In genomic region chr16:578870-579405, GRCh38 we compare ENCODE assay signal across 1 cellular context.
TF ChIP-seq lines count a peak whose summit lies in the region.

No MANE protein-coding gene starts in this region.

TF ChIP-seq in K562, 482 proteins besides CTCF, POLR2A, EP300 and RAD21 (continues in another document):
- TF ChIP-seq SNAPC5 (CRISPR knock-in tag; IDR thresholded peaks at IDR 0.05) (no peak), THAP7 (CRISPR knock-in tag; IDR thresholded peaks at IDR 0.05) (no peak), ZKSCAN8 (CRISPR knock-in tag; IDR thresholded peaks at IDR 0.05) (no peak), FOXA1 (IDR thresholded peaks at IDR 0.05; ENCODE audit: borderline replicate concordance) (no peak), SRF (CRISPR knock-in tag; IDR thresholded peaks at IDR 0.05) (no peak), SUPT5H (IDR thresholded peaks at IDR 0.05) (no peak), NR0B1 (IDR thresholded peaks at IDR 0.05; ENCODE audit: partially characterized antibody) (no peak), FOXK1 (CRISPR knock-in tag; IDR thresholded peaks at IDR 0.05; ENCODE audit: borderline replicate concordance) (peak; percentile 86; the same call in 1 of the 2 replicates), ESRRA (IDR thresholded peaks at IDR 0.05; ENCODE audit: borderline replicate concordance, low read depth) (peak; percentile 72; the same call in 1 of the 2 replicates), CBFA2T2 (conservative IDR thresholded peaks at IDR 0.05) (no peak; the same call in 1 of the 2 replicates), NRF1 (conservative IDR thresholded peaks at IDR 0.05 in 1 of 2, IDR thresholded peaks at IDR 0.05 in 1 of 2) (peak; percentile 33 to 52; a peak in 3 of 4 replicates), MEIS2 (IDR thresholded peaks at IDR 0.05; ENCODE audit: partially characterized antibody) (no peak), MCM7 (IDR thresholded peaks at IDR 0.05) (no peak), HDAC8 (tag; IDR thresholded peaks at IDR 0.05) (no peak), MIER1 (IDR thresholded peaks at IDR 0.05; ENCODE audit: low read depth) (no peak), SRSF7 (optimal IDR thresholded peaks at IDR 0.05; ENCODE audit: low read depth, low read length) (no peak), LEF1 (IDR thresholded peaks at IDR 0.05) (no peak), ARNT (IDR thresholded peaks at IDR 0.05) (no peak), KDM2B (CRISPR knock-in tag; IDR thresholded peaks at IDR 0.05) (peak; percentile 92; the same call in 1 of the 2 replicates), FUS (optimal IDR thresholded peaks at IDR 0.05; ENCODE audit: low read depth, low read length) (no peak), NCOA6 (IDR thresholded peaks at IDR 0.05) (no peak), ZBTB2 (IDR thresholded peaks at IDR 0.05) (no peak), POLR3A (IDR thresholded peaks at IDR 0.05; ENCODE audit: borderline replicate concordance, extremely low read depth, insufficient read depth, insufficient read length) (no peak), ELK3 (CRISPR knock-in tag; IDR thresholded peaks at IDR 0.05) (no peak), MYC (IDR thresholded peaks at IDR 0.05; ENCODE audit: low read depth, low read length) (peak; percentile 97), MYC (CRISPR knock-in tag; IDR thresholded peaks at IDR 0.05; ENCODE audit: borderline replicate concordance, low read depth) (no peak), ZNF384 (IDR thresholded peaks at IDR 0.05; ENCODE audit: low read depth, low read length) (no peak), FOXM1 (IDR thresholded peaks at IDR 0.05; ENCODE audit: low read depth) (no peak), FOXM1 (CRISPR knock-in tag; IDR thresholded peaks at IDR 0.05; ENCODE audit: low read depth) (peak; percentile 85), KHSRP (IDR thresholded peaks at IDR 0.05) (no peak), RHOXF2B (CRISPR knock-in tag; conservative IDR thresholded peaks at IDR 0.05) (no peak), DMBX1 (CRISPR knock-in tag; IDR thresholded peaks at IDR 0.05; ENCODE audit: borderline replicate concordance) (no peak), KLF13 (tag; IDR thresholded peaks at IDR 0.05; ENCODE audit: borderline replicate concordance, low read depth) (peak; percentile 45; the same call in 1 of the 2 replicates), NFIC (IDR thresholded peaks at IDR 0.05) (peak; percentile 55), ATF1 (CRISPR knock-in tag; IDR thresholded peaks at IDR 0.05) (no peak), ATF1 (tag; IDR thresholded peaks at IDR 0.05) (peak; percentile 33; the same call in 1 of the 2 replicates), XRCC3 (IDR thresholded peaks at IDR 0.05) (no peak), PRDM10 (IDR thresholded peaks at IDR 0.05; ENCODE audit: partially characterized antibody) (no peak), BRF1 (IDR thresholded peaks at IDR 0.05; ENCODE audit: borderline replicate concordance, extremely low read depth, insufficient read length) (no peak), U2AF1 (optimal IDR thresholded peaks at IDR 0.05; ENCODE audit: low read depth, low read length) (no peak), ZNF431 (CRISPR knock-in tag; IDR thresholded peaks at IDR 0.05) (no peak; the same call in 1 of the 2 replicates), XRCC5 (IDR thresholded peaks at IDR 0.05; ENCODE audit: low read depth, low read length) (peak; percentile 94), ZNF707 (CRISPR knock-in tag; conservative IDR thresholded peaks at IDR 0.05) (no peak), SIN3A (IDR thresholded peaks at IDR 0.05; ENCODE audit: borderline replicate concordance in 2 of 2, control insufficient read depth in 1 of 2, low read depth in 2 of 2, low read length in 2 of 2) (peak in 1 of 2 experiments; percentile 79; a peak in 2 of 4 replicates), SNIP1 (IDR thresholded peaks at IDR 0.05; ENCODE audit: low read depth) (no peak), BCLAF1 (IDR thresholded peaks at IDR 0.05; ENCODE audit: borderline replicate concordance in 1 of 2, control insufficient read depth in 1 of 2, low read depth in 2 of 2, low read length in 1 of 2) (no peak), HNRNPUL1 (IDR thresholded peaks at IDR 0.05; ENCODE audit: low read length) (no peak)
- TF ChIP-seq, protein P1, sequence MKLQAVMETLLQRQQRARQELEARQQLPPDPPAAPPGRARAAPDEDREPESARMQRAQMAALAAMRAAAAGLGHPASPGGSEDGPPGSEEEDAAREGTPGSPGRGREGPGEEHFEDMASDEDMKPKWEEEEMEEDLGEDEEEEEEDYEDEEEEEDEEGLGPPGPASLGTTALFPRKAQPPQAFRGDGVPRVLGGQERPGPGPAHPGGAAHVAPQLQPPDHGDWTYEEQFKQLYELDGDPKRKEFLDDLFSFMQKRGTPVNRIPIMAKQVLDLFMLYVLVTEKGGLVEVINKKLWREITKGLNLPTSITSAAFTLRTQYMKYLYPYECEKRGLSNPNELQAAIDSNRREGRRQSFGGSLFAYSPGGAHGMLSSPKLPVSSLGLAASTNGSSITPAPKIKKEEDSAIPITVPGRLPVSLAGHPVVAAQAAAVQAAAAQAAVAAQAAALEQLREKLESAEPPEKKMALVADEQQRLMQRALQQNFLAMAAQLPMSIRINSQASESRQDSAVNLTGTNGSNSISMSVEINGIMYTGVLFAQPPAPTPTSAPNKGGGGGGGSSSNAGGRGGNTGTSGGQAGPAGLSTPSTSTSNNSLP (IDR thresholded peaks at IDR 0.05; ENCODE audit: borderline replicate concordance, low read depth, low read length): no peak
- TF ChIP-seq, protein P2, sequence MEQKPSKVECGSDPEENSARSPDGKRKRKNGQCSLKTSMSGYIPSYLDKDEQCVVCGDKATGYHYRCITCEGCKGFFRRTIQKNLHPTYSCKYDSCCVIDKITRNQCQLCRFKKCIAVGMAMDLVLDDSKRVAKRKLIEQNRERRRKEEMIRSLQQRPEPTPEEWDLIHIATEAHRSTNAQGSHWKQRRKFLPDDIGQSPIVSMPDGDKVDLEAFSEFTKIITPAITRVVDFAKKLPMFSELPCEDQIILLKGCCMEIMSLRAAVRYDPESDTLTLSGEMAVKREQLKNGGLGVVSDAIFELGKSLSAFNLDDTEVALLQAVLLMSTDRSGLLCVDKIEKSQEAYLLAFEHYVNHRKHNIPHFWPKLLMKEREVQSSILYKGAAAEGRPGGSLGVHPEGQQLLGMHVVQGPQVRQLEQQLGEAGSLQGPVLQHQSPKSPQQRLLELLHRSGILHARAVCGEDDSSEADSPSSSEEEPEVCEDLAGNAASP (IDR thresholded peaks at IDR 0.05): no peak
- TF ChIP-seq, protein P3, sequence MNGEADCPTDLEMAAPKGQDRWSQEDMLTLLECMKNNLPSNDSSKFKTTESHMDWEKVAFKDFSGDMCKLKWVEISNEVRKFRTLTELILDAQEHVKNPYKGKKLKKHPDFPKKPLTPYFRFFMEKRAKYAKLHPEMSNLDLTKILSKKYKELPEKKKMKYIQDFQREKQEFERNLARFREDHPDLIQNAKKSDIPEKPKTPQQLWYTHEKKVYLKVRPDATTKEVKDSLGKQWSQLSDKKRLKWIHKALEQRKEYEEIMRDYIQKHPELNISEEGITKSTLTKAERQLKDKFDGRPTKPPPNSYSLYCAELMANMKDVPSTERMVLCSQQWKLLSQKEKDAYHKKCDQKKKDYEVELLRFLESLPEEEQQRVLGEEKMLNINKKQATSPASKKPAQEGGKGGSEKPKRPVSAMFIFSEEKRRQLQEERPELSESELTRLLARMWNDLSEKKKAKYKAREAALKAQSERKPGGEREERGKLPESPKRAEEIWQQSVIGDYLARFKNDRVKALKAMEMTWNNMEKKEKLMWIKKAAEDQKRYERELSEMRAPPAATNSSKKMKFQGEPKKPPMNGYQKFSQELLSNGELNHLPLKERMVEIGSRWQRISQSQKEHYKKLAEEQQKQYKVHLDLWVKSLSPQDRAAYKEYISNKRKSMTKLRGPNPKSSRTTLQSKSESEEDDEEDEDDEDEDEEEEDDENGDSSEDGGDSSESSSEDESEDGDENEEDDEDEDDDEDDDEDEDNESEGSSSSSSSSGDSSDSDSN (IDR thresholded peaks at IDR 0.05; ENCODE audit: borderline replicate concordance in 1 of 2, low read depth in 2 of 2, low read length in 2 of 2): 0 out of 4 replicates have a peak, but pooled peaks of 1 of the 2 experiments have one; percentile 26
